In the genomic region with DNA sequence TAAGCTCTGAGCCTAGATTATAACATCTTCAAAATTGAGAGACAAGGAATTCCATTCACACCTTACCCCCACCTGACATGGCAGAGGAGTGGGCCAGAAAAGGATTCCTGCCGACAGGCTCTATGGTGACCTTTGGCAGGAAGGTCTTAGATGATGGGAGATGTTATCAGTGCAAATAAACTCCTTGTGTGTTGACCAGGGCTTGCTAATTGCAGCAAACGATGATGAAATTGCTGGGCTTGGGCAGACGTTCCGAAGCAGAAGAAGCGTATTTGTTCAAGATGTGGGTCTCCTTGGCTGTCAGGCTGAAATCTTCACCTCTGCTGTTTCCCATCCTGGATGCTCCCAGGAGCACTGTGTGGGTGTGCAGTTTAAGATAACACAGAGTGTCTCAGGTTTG, we compare ENCODE assay signal across 29 cellular contexts.
"Had no signal": no experiment of that assay in that cellular context is flagged by ENCODE, and none has a peak within 500 bp of the region (broad histone marks: within the 10 kb centered on the region; RNA-seq: fewer than 3 reads in every experiment).

No MANE protein-coding gene starts in this region.

- H3K36me3 ChIP-seq: neutrophil, pancreas, right lobe of liver, spleen, suprapubic skin, tibial artery, transverse colon, upper lobe of right lung, uterus had no signal

- H3K27ac ChIP-seq: neutrophil, pancreas, psoas muscle, right lobe of liver, skin epidermis, spleen, suprapubic skin, testis, tibial artery, transverse colon, upper lobe of right lung, uterus had no signal

- ATAC-seq: naive thymus-derived CD4-positive, alpha-beta T cell; natural killer cell; pancreas; psoas muscle; right cardiac atrium; right lobe of liver; stimulated activated memory B cell treated with anti-CD40 and anti-IgM and Interleukin-4, amounts not matched to agents 10 μg/mL and 1 μg/mL and 100 μg/mL, for 72 hours; stimulated activated naive CD8-positive, alpha-beta T cell treated with anti-CD3 and anti-CD28 coated beads, Interleukin-15, amount 100 ng/mL, for 72 hours; stimulated activated naive CD8-positive, alpha-beta T cell treated with anti-CD3 and anti-CD28 coated beads, Interleukin-15, Interleukin-2, amounts not matched to agents 100 U/mL and 50 U/mL, for 24 hours; upper lobe of right lung had no signal

- H3K4me3 Mint-ChIP-seq: naive thymus-derived CD4-positive, alpha-beta T cell; natural killer cell; nephron; stimulated activated memory B cell treated with anti-CD40 and anti-IgM and Interleukin-4, amounts not matched to agents 10 μg/mL and 1 μg/mL and 100 μg/mL, for 72 hours; stimulated activated naive CD8-positive, alpha-beta T cell treated with anti-CD3 and anti-CD28 coated beads, Interleukin-15, amount 100 ng/mL, for 72 hours; type B pancreatic cell had no signal

- H3K27me3 ChIP-seq: right lobe of liver, testis, uterus had no signal

- H3K4me1 Mint-ChIP-seq: naive thymus-derived CD4-positive, alpha-beta T cell; natural killer cell; nephron; stimulated activated memory B cell treated with anti-CD40 and anti-IgM and Interleukin-4, amounts not matched to agents 10 μg/mL and 1 μg/mL and 100 μg/mL, for 72 hours; stimulated activated naive CD8-positive, alpha-beta T cell treated with anti-CD3 and anti-CD28 coated beads, Interleukin-15, amount 100 ng/mL, for 72 hours had no signal

- H3K4me1 ChIP-seq: pancreas, psoas muscle, right lobe of liver, spleen, suprapubic skin, testis, tibial artery, transverse colon, upper lobe of right lung, uterus had no signal

- H3K4me3 ChIP-seq: pancreas, psoas muscle, right lobe of liver, skin epidermis, smooth muscle cell, spleen, suprapubic skin, testis, tibial artery, transverse colon, upper lobe of right lung, uterus had no signal

- H3K9me3 ChIP-seq: neutrophil, pancreas, psoas muscle, right lobe of liver, suprapubic skin, testis, tibial artery, transverse colon, uterus had no signal

- DNase-seq: naive thymus-derived CD4-positive, alpha-beta T cell; natural killer cell; nucleus accumbens; pancreas; psoas muscle; right cardiac atrium; right lobe of liver; spleen; stimulated activated CD4-positive, alpha-beta T cell treated with anti-CD3 and anti-CD28 coated beads, Interleukin-12 subunit alpha, Interleukin-12 subunit beta, amount 100 ng/mL, for 4 hours; stimulated activated CD4-positive, alpha-beta T cell treated with anti-CD3 and anti-CD28 coated beads, Interleukin-1b, Interleukin-23, amount 100 ng/mL, for 48 hours; stimulated activated CD4-positive, alpha-beta T cell treated with anti-CD3 and anti-CD28 coated beads, Interleukin-4, amount 100 ng/mL, for 1 hour; stimulated activated CD4-positive, alpha-beta T cell treated with anti-CD3 and anti-CD28 coated beads, Interleukin-4, amount 100 ng/mL, for 4 hours; stimulated activated CD8-positive, alpha-beta memory T cell treated with anti-CD3 and anti-CD28 coated beads, Interleukin-4, amount 100 ng/mL, for 48 hours; stimulated activated naive CD4-positive, alpha-beta T cell; stimulated activated naive CD8-positive, alpha-beta T cell treated with anti-CD3 and anti-CD28 coated beads, Interleukin-15, amount 100 ng/mL, for 72 hours; stimulated activated naive CD8-positive, alpha-beta T cell treated with anti-CD3 and anti-CD28 coated beads, Interleukin-15, Interleukin-2, amounts not matched to agents 100 U/mL and 50 U/mL, for 24 hours; substantia nigra; testis; tibial artery; transverse colon; upper lobe of right lung; uterus had no signal

- H3K27ac Mint-ChIP-seq: naive thymus-derived CD4-positive, alpha-beta T cell; natural killer cell; nephron; stimulated activated memory B cell treated with anti-CD40 and anti-IgM and Interleukin-4, amounts not matched to agents 10 μg/mL and 1 μg/mL and 100 μg/mL, for 72 hours; stimulated activated naive CD8-positive, alpha-beta T cell treated with anti-CD3 and anti-CD28 coated beads, Interleukin-15, amount 100 ng/mL, for 72 hours; type B pancreatic cell had no signal

- H3K4me2 ChIP-seq: smooth muscle cell had no signal

- H3K36me3 Mint-ChIP-seq: naive thymus-derived CD4-positive, alpha-beta T cell; natural killer cell; stimulated activated memory B cell treated with anti-CD40 and anti-IgM and Interleukin-4, amounts not matched to agents 10 μg/mL and 1 μg/mL and 100 μg/mL, for 72 hours had no signal
